8 cellular contexts compared by ENCODE assay signal in genomic region chr12:106773945-106774807, GRCh38.
DNase-seq lines count a peak whose midpoint lies in the region; ATAC-seq, FAIRE-seq and TF ChIP-seq lines count a peak whose summit lies in the region.

TSS of gene RIC8B (plus strand) at chr12:106774682. CDS start at chr12:106774746, 64 bp downstream.

- FAIRE-seq in colon (lab: Jason Lieb, UNC), result peak; percentile 65

- TF ChIP-seq POLR2A in GM19099 (IDR thresholded peaks at IDR 0.05; ENCODE audit: extremely low read depth, insufficient read length, low read depth), result peak; percentile 79

- peak within 1 kb of the TSS; percentile 98 for H3K27ac ChIP-seq in layer of hippocampus (ENCODE audit: low read depth, low read length)

- H3K27me3 ChIP-seq in layer of hippocampus (ENCODE audit: control insufficient read depth, insufficient read depth, low read length), result no peaks in the 10 kb centered on the region

- ATAC-seq in HG03432 (IDR thresholded peaks at IDR 0.05; ENCODE audit: unreplicated experiment), result peak; percentile 93

- peak; percentile 96 for DNase-seq in AG20443 (ENCODE audit: low spot score)
- peak; percentile 97 for DNase-seq in NCI-H510A treated with DMSO at 0.1 percent for 48 hours (lab: John Stamatoyannopoulos, UW)
- DNase-seq in activated CD4-positive, alpha-beta T cell treated with anti-CD3 and anti-CD28 coated beads for 4 hours, result peak; percentile 80 to 83
- peak; percentile 68 to 76 for DNase-seq in stimulated activated CD4-positive, alpha-beta T cell treated with anti-CD3 and anti-CD28 coated beads, Interleukin-1b, Interleukin-23, amount 100 ng/mL, for 4 hours (ENCODE audit: low read depth in 2 of 2)

Comparison
In these comparisons a context has a peak if more than half of its experiments do, and no peak if none do; other contexts are left out.
1. Peak in every context shown above with its lines: DNase-seq, ATAC-seq and H3K27ac ChIP-seq.